ENCODE assay signal across 8 cellular contexts in the genomic region with DNA sequence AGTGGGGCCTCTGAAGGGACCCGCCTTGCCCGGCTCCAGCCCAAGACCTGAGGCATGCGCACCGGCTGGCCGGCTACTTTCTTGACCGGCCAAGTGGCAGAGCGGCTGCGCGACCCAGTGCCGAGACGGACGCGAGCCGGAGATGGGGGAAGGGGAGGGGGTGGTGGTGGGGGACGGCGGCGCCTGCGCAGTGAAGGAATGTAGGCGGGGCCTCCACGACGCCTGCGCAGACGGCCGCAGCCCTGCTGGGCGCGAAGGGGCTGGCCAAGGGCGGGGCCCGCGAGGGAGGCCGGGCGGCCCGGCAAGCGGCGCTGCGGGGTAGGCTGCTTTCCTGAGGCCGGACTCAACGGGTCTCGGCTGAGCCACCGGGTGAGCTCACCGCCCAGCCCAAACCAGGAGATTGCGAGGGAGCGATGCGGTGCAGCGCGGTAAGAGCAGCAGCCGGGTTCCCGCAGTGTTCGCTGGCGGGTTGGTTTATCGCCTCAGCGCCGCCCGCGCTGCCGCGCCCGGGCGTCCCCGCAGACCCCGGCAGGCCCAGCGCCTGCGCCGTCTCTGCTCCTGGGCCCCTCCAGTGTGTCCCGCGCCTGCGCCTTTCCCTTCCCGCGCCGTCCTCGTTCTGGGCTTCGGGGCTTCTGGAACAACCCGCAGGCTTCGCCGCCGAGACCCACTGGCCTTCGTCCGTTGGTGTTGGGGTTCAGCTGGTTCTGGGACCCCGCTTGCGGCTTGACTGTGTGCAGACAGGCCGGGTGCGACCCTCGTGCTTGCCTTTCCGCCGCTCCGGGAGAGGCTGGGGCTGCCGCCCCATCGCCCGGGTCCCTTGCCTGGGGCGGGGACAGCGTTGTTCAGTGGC. TPM values are rescaled to one million over a fixed set of nuclear protein-coding genes. Genes with fewer than 3 reads are reported as not detected.
DNase-seq lines count a peak whose midpoint lies in the region; ATAC-seq and TF ChIP-seq lines count a peak whose summit lies in the region.

A gene with protein sequence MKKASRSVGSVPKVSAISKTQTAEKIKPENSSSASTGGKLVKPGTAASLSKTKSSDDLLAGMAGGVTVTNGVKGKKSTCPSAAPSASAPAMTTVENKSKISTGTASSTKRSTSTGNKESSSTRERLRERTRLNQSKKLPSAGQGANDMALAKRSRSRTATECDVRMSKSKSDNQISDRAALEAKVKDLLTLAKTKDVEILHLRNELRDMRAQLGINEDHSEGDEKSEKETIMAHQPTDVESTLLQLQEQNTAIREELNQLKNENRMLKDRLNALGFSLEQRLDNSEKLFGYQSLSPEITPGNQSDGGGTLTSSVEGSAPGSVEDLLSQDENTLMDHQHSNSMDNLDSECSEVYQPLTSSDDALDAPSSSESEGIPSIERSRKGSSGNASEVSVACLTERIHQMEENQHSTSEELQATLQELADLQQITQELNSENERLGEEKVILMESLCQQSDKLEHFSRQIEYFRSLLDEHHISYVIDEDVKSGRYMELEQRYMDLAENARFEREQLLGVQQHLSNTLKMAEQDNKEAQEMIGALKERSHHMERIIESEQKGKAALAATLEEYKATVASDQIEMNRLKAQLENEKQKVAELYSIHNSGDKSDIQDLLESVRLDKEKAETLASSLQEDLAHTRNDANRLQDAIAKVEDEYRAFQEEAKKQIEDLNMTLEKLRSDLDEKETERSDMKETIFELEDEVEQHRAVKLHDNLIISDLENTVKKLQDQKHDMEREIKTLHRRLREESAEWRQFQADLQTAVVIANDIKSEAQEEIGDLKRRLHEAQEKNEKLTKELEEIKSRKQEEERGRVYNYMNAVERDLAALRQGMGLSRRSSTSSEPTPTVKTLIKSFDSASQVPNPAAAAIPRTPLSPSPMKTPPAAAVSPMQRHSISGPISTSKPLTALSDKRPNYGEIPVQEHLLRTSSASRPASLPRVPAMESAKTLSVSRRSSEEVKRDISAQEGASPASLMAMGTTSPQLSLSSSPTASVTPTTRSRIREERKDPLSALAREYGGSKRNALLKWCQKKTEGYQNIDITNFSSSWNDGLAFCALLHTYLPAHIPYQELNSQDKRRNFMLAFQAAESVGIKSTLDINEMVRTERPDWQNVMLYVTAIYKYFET (plus strand): TSS at position 276 of the 850 bp plus-strand sequence. CDS start 31,401 bp downstream, outside the sequence.

- peak within 1 kb of the TSS; percentile 97 to 99 for H3K9ac ChIP-seq in colonic mucosa (ENCODE audit: low read depth in 2 of 2, low read length in 2 of 2)

- intact Hi-C loops in colonic mucosa (cut with DNase I), result no loop called here

- no peaks in the 10 kb centered on the region for H3K4me1 ChIP-seq in colonic mucosa

- no peaks in the 10 kb centered on the region for H3K9me3 ChIP-seq in colonic mucosa

- H3K36me3 ChIP-seq in BJ (ENCODE audit: control insufficient read depth, insufficient read depth, low read length) (no peaks in the 10 kb centered on the region), colonic mucosa (no peaks in the 10 kb centered on the region)

- H3K4me3 ChIP-seq in BJ (ENCODE audit: low read depth, low read length), result peak within 1 kb of the TSS; percentile 89
- H3K4me3 ChIP-seq in colonic mucosa, result peak within 1 kb of the TSS; percentile 88

- CTCF ChIA-PET in BJ (lab: Yijun Ruan, JAX), result no interaction called here

- H3K27me3 ChIP-seq in BJ (ENCODE audit: control insufficient read depth, insufficient read depth, low read length), result no peaks in the 10 kb centered on the region
- H3K27me3 ChIP-seq in colonic mucosa, result no peaks in the 10 kb centered on the region

- TF ChIP-seq CTCF in BJ (IDR thresholded peaks at IDR 0.05; ENCODE audit: insufficient read depth, low read depth, low read length) (0 out of 2 replicates have a peak, but pooled peaks have one; percentile 14), colonic mucosa (IDR thresholded peaks at IDR 0.05) (no peak)

- ATAC-seq in HG03457 (IDR thresholded peaks at IDR 0.05; ENCODE audit: unreplicated experiment), result peak; percentile 63

- H3K27ac ChIP-seq in colonic mucosa, result peak within 1 kb of the TSS; percentile 97

- DNase-seq in BJ (ENCODE audit: low read depth) (peak; percentile 48), GM19240 (ENCODE audit: insufficient read length, low spot score) (peak; percentile 38), NCI-H526 (lab: John Stamatoyannopoulos, UW) (peak; percentile 68 to 90), colonic mucosa (peak; percentile 90), left kidney (ENCODE audit: low read depth, low spot score) (peak; percentile 97)
- peak; percentile 93 for DNase-seq in activated CD4-positive, alpha-beta T cell treated with anti-CD3 and anti-CD28 coated beads for 48 hours
- DNase-seq in stimulated activated CD4-positive, alpha-beta T cell treated with anti-CD3 and anti-CD28 coated beads, Interleukin-1b, Interleukin-23, amount 100 ng/mL, for 48 hours, result peak; percentile 91

- POLR2A ChIA-PET in BJ (lab: Charles Lee), result no interaction called here

RNA-seq across cellular contexts. Expression of the gene that starts here (rescaled TPM):
- polyA plus RNA-seq in BJ (2011; rRNA removed), result 35.1 and 42.4 TPM in 2 replicates
- 33.7 and 42.9 TPM in 2 replicates for polyA minus RNA-seq in BJ (2011; rRNA and poly(A)+ RNA removed)
- 10 to 100 TPM; 45.3 to 55.3 TPM for total RNA-seq in colonic mucosa

Comparison
In these comparisons a context has a peak if more than half of its experiments do, and no peak if none do; other contexts are left out.
1. Peak in every context shown above with its lines: DNase-seq, ATAC-seq, H3K4me3 ChIP-seq and H3K27ac ChIP-seq.
2. DNase-seq: peak in every context shown above with its lines; median percentile 97 in left kidney; 93 in activated CD4-positive, alpha-beta T cell treated with anti-CD3 and anti-CD28 coated beads for 48 hours; 91 in stimulated activated CD4-positive, alpha-beta T cell treated with anti-CD3 and anti-CD28 coated beads, Interleukin-1b, Interleukin-23, amount 100 ng/mL, for 48 hours; 90 in colonic mucosa; 79 in NCI-H526; 48 in BJ; 38 in GM19240.